1 cellular context compared by ENCODE assay signal in genomic region chr11:134030853-134031252, GRCh38.
TF ChIP-seq lines count a peak whose summit lies in the region.

No MANE protein-coding gene starts in this region.

TF ChIP-seq in SK-N-SH, 30 proteins besides CTCF, POLR2A, EP300 and RAD21 (continued from another document):
- TF ChIP-seq NFIC (IDR thresholded peaks at IDR 0.05; ENCODE audit: borderline replicate concordance), result no peak
- no peak for TF ChIP-seq JUND (IDR thresholded peaks at IDR 0.05)
- TF ChIP-seq RXRA (IDR thresholded peaks at IDR 0.05; ENCODE audit: borderline replicate concordance, low read depth), result no peak
- no peak for TF ChIP-seq USF2 (IDR thresholded peaks at IDR 0.05; ENCODE audit: borderline replicate concordance, low read depth, low read length)
- no peak for TF ChIP-seq IRF3 (IDR thresholded peaks at IDR 0.05; ENCODE audit: low read depth, low read length)
- no peak for TF ChIP-seq FOXM1 (IDR thresholded peaks at IDR 0.05; ENCODE audit: low read depth)
- no peak for TF ChIP-seq SMC3 (IDR thresholded peaks at IDR 0.05; ENCODE audit: low read depth, low read length)
- no peak for TF ChIP-seq TAF1 (IDR thresholded peaks at IDR 0.05; ENCODE audit: borderline replicate concordance, low read depth, low read length)
- TF ChIP-seq POLR2AphosphoS5 (IDR thresholded peaks at IDR 0.05; ENCODE audit: low read depth, low read length), result no peak
- TF ChIP-seq RCOR1 (IDR thresholded peaks at IDR 0.05; ENCODE audit: low read length), result no peak
- TF ChIP-seq REST (IDR thresholded peaks at IDR 0.05; ENCODE audit: low read depth, low read length), result no peak
- TF ChIP-seq RFX5 (IDR thresholded peaks at IDR 0.05; ENCODE audit: low read length), result no peak
- no peak for TF ChIP-seq USF1 (IDR thresholded peaks at IDR 0.05; ENCODE audit: borderline replicate concordance, low read depth)
